ENCODE assay signal across 18 cellular contexts in genomic region chr2:195620499-195620898, GRCh38. TPM values are rescaled to one million over a fixed set of nuclear protein-coding genes. Genes with fewer than 3 reads are reported as not detected.
DNase-seq lines count a peak whose midpoint lies in the region; ATAC-seq, FAIRE-seq and TF ChIP-seq lines count a peak whose summit lies in the region.
"Had no signal": no experiment of that assay in that cellular context is flagged by ENCODE, and none has a peak within 500 bp of the region (broad histone marks: within the 10 kb centered on the region; RNA-seq: fewer than 3 reads in every experiment).

No MANE protein-coding gene starts in this region.

- 67 to 68% methylated on average over 3 of the region's 3 CpGs for WGBS in heart right ventricle, 2 donors

- no peaks in the 10 kb centered on the region for H3K9me1 ChIP-seq in endothelial cell of umbilical vein (replicated peaks; ENCODE audit: control insufficient read depth, extremely low read depth, insufficient read depth, low read length)

- no peak overlapping the region for H3K9ac ChIP-seq in endothelial cell of umbilical vein (replicated peaks; ENCODE audit: extremely low read depth, insufficient read depth, low read length)

- H3K4me2 ChIP-seq in endothelial cell of umbilical vein (ENCODE audit: insufficient read depth, low read length), result no peak overlapping the region

- H3K9me3 ChIP-seq in endothelial cell of umbilical vein (replicated peaks; ENCODE audit: control insufficient read depth, insufficient read depth, low read length), result no peaks in the 10 kb centered on the region
- no peaks in the 10 kb centered on the region for H3K9me3 ChIP-seq in heart right ventricle
- H3K9me3 ChIP-seq: BE2C had no signal

- intact Hi-C loops in endothelial cell of umbilical vein (cut with micrococcal nuclease), result no loop called here
- intact Hi-C loops in heart right ventricle (cut with DNase I), result no loop called here

- H3K4me1 ChIP-seq in endothelial cell of umbilical vein (ENCODE audit: control insufficient read depth, extremely low read depth, insufficient read depth, low read length) (no peaks in the 10 kb centered on the region), heart right ventricle (no peaks in the 10 kb centered on the region)
- H3K4me1 ChIP-seq: BE2C had no signal

- no peaks in the 10 kb centered on the region for H3K36me3 ChIP-seq in endothelial cell of umbilical vein (ENCODE audit: control insufficient read depth in 2 of 2, extremely low read depth in 1 of 2, insufficient read depth in 2 of 2, low read length in 2 of 2)
- H3K36me3 ChIP-seq in heart right ventricle, result no peaks in the 10 kb centered on the region
- H3K36me3 ChIP-seq: BE2C had no signal

- dilution Hi-C loops in endothelial cell of umbilical vein (cut with MboI; ENCODE audit: extremely low pct_ligation_motif_present, low sequenced_read_pairs), result no loop called here

- H3K79me2 ChIP-seq in endothelial cell of umbilical vein (ENCODE audit: control insufficient read depth, insufficient read depth, low read length), result no peaks in the 10 kb centered on the region

- BruUV-seq in endothelial cell of umbilical vein (replicated peaks; lab: Mats Ljungman, UMichigan), result no TSS peak

- no peak for TF ChIP-seq POLR2A in endothelial cell of umbilical vein (IDR thresholded peaks at IDR 0.05; ENCODE audit: low read depth, low read length)

- CTCF ChIA-PET in endothelial cell of umbilical vein (lab: Charles Lee), result no interaction called here

- H2AFZ ChIP-seq in endothelial cell of umbilical vein (ENCODE audit: low read depth, low read length), result no peak overlapping the region

- POLR2A ChIA-PET in endothelial cell of umbilical vein (lab: Charles Lee), result no interaction called here

- no peaks in the 10 kb centered on the region for H4K20me1 ChIP-seq in endothelial cell of umbilical vein (replicated peaks; ENCODE audit: control insufficient read depth, extremely low read depth, insufficient read depth, low read length)

- no peak for FAIRE-seq in endothelial cell of umbilical vein (lab: Jason Lieb, UNC)

- no peak for ATAC-seq in heart right ventricle

- H3K4me3 ChIP-seq in endothelial cell of umbilical vein (replicated peaks in 1 of 3; ENCODE audit: insufficient read depth in 1 of 3, low read depth in 1 of 3, low read length in 3 of 3), result no peak overlapping the region
- H3K4me3 ChIP-seq in heart right ventricle, result no peak overlapping the region

- DNase-seq in EL (peak; percentile 59), M059J (ENCODE audit: low read depth) (peak; percentile 40), endothelial cell of umbilical vein (ENCODE audit: low read depth, low spot score) (peak; percentile 14), renal cortical epithelial cell (ENCODE audit: low read depth) (peak; percentile 28), T-helper 9 cell (no peak), heart right ventricle (no peak)
- no peak for DNase-seq in activated CD4-positive, alpha-beta T cell treated with anti-CD3 and anti-CD28 coated beads, Interleukin-2, amount 50 U/mL, for 1 hour
- DNase-seq: ACHN; BE2C; CD4-positive, alpha-beta memory T cell; DND-41; H7; KBM-7; NCI-H1092; NCI-H1694; NCI-H2107; NCI-H446 treated with DMSO at 0.1 percent for 48 hours; NCI-H82 had no signal

- TF ChIP-seq CTCF in endothelial cell of umbilical vein (IDR thresholded peaks at IDR 0.05; ENCODE audit: extremely low read depth in 1 of 2, insufficient read depth in 1 of 2, low read depth in 1 of 2, low read length in 2 of 2), result no peak
- no peak for TF ChIP-seq CTCF in heart right ventricle (IDR thresholded peaks at IDR 0.05)

- H3K27ac ChIP-seq in endothelial cell of umbilical vein (ENCODE audit: insufficient read depth, low read depth, low read length) (no peak overlapping the region), heart right ventricle (no peak overlapping the region)

- no peaks in the 10 kb centered on the region for H3K27me3 ChIP-seq in endothelial cell of umbilical vein (ENCODE audit: control insufficient read depth in 2 of 2, insufficient read depth in 2 of 2, low read length in 2 of 2)
- no peaks in the 10 kb centered on the region for H3K27me3 ChIP-seq in heart right ventricle
- H3K27me3 ChIP-seq: BE2C had no signal

TF ChIP-seq in endothelial cell of umbilical vein, 7 proteins besides CTCF, POLR2A, EP300 and RAD21:
- TF ChIP-seq MYC (IDR thresholded peaks at IDR 0.05; ENCODE audit: low read depth, low read length) (no peak), JUN (IDR thresholded peaks at IDR 0.05; ENCODE audit: borderline replicate concordance, insufficient read depth, insufficient read length, low read depth) (no peak), FOS (IDR thresholded peaks at IDR 0.05; ENCODE audit: borderline replicate concordance, insufficient read depth, low read length) (no peak), POLR2AphosphoS5 (IDR thresholded peaks at IDR 0.05; ENCODE audit: insufficient read depth, low read depth, low read length) (no peak), EZH2 (IDR thresholded peaks at IDR 0.05; ENCODE audit: borderline replicate concordance, low read depth, low read length, severe bottlenecking) (no peak), GATA2 (IDR thresholded peaks at IDR 0.05; ENCODE audit: insufficient read depth, insufficient read length, low read depth, low read length) (no peak), MAX (IDR thresholded peaks at IDR 0.05; ENCODE audit: insufficient read depth, insufficient read length) (no peak)

RNA-seq across cellular contexts. Expression of gene SLC39A10, which starts 36.5 kb away (rescaled TPM):
- 18.3 and 25.3 TPM in 2 replicates for total RNA-seq in M059J (2014; rRNA removed; shearing (Covaris generic))
- total RNA-seq in endothelial cell of umbilical vein, result 39.9 and 47.4 TPM in 2 replicates
- polyA plus RNA-seq in endothelial cell of umbilical vein, result 8.9 and 11.4 TPM in 2 replicates
- 7.1 and 8.5 TPM in 2 replicates for polyA plus RNA-seq in endothelial cell of umbilical vein (2011; cell fraction: cytosol; rRNA removed)
- 15.4 and 18.9 TPM in 2 replicates for polyA plus RNA-seq in endothelial cell of umbilical vein (2011; cell fraction: nucleus; rRNA removed)
- 28.4 and 29.3 TPM in 2 replicates for polyA plus RNA-seq in endothelial cell of umbilical vein (2012)
- polyA minus RNA-seq in endothelial cell of umbilical vein, result 47.7 and 52.3 TPM in 2 replicates
- polyA minus RNA-seq in endothelial cell of umbilical vein (2011; cell fraction: cytosol; rRNA and poly(A)+ RNA removed), result 70.2 TPM
- polyA minus RNA-seq in endothelial cell of umbilical vein (2011; cell fraction: nucleus; rRNA and poly(A)+ RNA removed), result 28.7 and 42.1 TPM in 2 replicates
- total RNA-seq in renal cortical epithelial cell, result 102 and 104 TPM in 2 replicates
- total RNA-seq in heart right ventricle, result 10 to 100 TPM in 3 of 10 donors, 1 to 10 TPM in 7; 7.5 to 12.9 (median 9.0) TPM
- polyA plus RNA-seq in heart right ventricle, result 1 to 10 TPM; 5.9 to 6.1 TPM

Comparison
In these comparisons a context has a peak if more than half of its experiments do, and no peak if none do; other contexts are left out.
1. DNase-seq: peak in EL (single experiment), M059J (single experiment), endothelial cell of umbilical vein (single experiment) and renal cortical epithelial cell (single experiment); none in activated CD4-positive, alpha-beta T cell treated with anti-CD3 and anti-CD28 coated beads, Interleukin-2, amount 50 U/mL, for 1 hour (single experiment), T-helper 9 cell (single experiment) and heart right ventricle (0 of 2).